Comparison of ENCODE assay signal across 32 cellular contexts in genomic region chr16:67878232-67878631, GRCh38. TPM values are rescaled to one million over a fixed set of nuclear protein-coding genes. Genes with fewer than 3 reads are reported as not detected.
"Had no signal": no experiment of that assay in that cellular context is flagged by ENCODE, and none has a peak within 500 bp of the region (broad histone marks: within the 10 kb centered on the region; RNA-seq: fewer than 3 reads in every experiment).

No MANE protein-coding gene starts in this region.

- FAIRE-seq: small intestine, urothelium cell line had no signal

- ATAC-seq: naive thymus-derived CD8-positive, alpha-beta T cell; natural killer cell treated with Interleukin-12 subunit alpha and Interleukin-12 subunit beta and Interleukin-15 and Interleukin-18, amount 100 ng/mL, for 72 hours; psoas muscle; right cardiac atrium; right lobe of liver; stimulated activated effector memory CD8-positive, alpha-beta T cell treated with anti-CD3 and anti-CD28 coated beads, Interleukin-12 subunit alpha, Interleukin-12 subunit beta, amount 100 ng/mL, for 72 hours; stimulated activated naive CD8-positive, alpha-beta T cell treated with anti-CD3 and anti-CD28 coated beads, Interleukin-15, Interleukin-2, amounts not matched to agents 100 U/mL and 50 U/mL, for 24 hours had no signal

- H3K36me3 ChIP-seq: ovary had no signal

- H3K4me3 Mint-ChIP-seq: natural killer cell treated with Interleukin-12 subunit alpha and Interleukin-12 subunit beta and Interleukin-15 and Interleukin-18, amount 100 ng/mL, for 72 hours; nephron progenitor cell; stimulated activated effector memory CD8-positive, alpha-beta T cell treated with anti-CD3 and anti-CD28 coated beads, Interleukin-12 subunit alpha, Interleukin-12 subunit beta, amount 100 ng/mL, for 72 hours had no signal

- H3K27ac Mint-ChIP-seq: natural killer cell treated with Interleukin-12 subunit alpha and Interleukin-12 subunit beta and Interleukin-15 and Interleukin-18, amount 100 ng/mL, for 72 hours; nephron progenitor cell; progenitor cell of endocrine pancreas; stimulated activated effector memory CD8-positive, alpha-beta T cell treated with anti-CD3 and anti-CD28 coated beads, Interleukin-12 subunit alpha, Interleukin-12 subunit beta, amount 100 ng/mL, for 72 hours had no signal

- H3K9me3 Mint-ChIP-seq: naive thymus-derived CD8-positive, alpha-beta T cell; natural killer cell treated with Interleukin-12 subunit alpha and Interleukin-12 subunit beta and Interleukin-15 and Interleukin-18, amount 100 ng/mL, for 72 hours; nephron progenitor cell; neural crest cell; stimulated activated effector memory CD8-positive, alpha-beta T cell treated with anti-CD3 and anti-CD28 coated beads, Interleukin-12 subunit alpha, Interleukin-12 subunit beta, amount 100 ng/mL, for 72 hours had no signal

- H3K27me3 ChIP-seq: neutrophil, ovary, right lobe of liver, sigmoid colon, stomach, thyroid gland, tibial nerve, upper lobe of left lung, vagina had no signal

- DNase-seq: naive thymus-derived CD8-positive, alpha-beta T cell; nephron progenitor cell; nucleus accumbens; ovary; psoas muscle; right lobe of liver; sigmoid colon; small intestine; stimulated activated CD4-positive, alpha-beta T cell treated with anti-CD3 and anti-CD28 coated beads, Interleukin-15, amount 100 ng/mL, for 24 hours; stimulated activated CD4-positive, alpha-beta T cell treated with anti-CD3 and anti-CD28 coated beads, Interleukin-2, amount 100 ng/mL, for 24 hours; stimulated activated CD4-positive, alpha-beta T cell treated with anti-CD3 and anti-CD28 coated beads, Interleukin-2, amount 100 ng/mL, for 48 hours; stimulated activated CD4-positive, alpha-beta T cell treated with anti-CD3 and anti-CD28 coated beads, Interleukin-4, amount 100 ng/mL, for 24 hours; stimulated activated naive CD4-positive, alpha-beta T cell; stimulated activated naive CD8-positive, alpha-beta T cell treated with anti-CD3 and anti-CD28 coated beads, Interleukin-15, Interleukin-2, amounts not matched to agents 100 U/mL and 50 U/mL, for 24 hours; stomach; thyroid gland; trophoblast cell; upper lobe of left lung had no signal

- H2AFZ ChIP-seq: parathyroid adenoma had no signal

- H3K27me3 Mint-ChIP-seq: naive thymus-derived CD8-positive, alpha-beta T cell; natural killer cell treated with Interleukin-12 subunit alpha and Interleukin-12 subunit beta and Interleukin-15 and Interleukin-18, amount 100 ng/mL, for 72 hours; progenitor cell of endocrine pancreas had no signal

- H3K27ac ChIP-seq: neutrophil, ovary, parathyroid adenoma, psoas muscle, right lobe of liver, sigmoid colon, stomach, thoracic aorta, thyroid gland, tibial nerve, upper lobe of left lung, vagina had no signal

- H3K9me3 ChIP-seq: neutrophil, ovary, psoas muscle, right lobe of liver, sigmoid colon, stomach, thoracic aorta, thyroid gland, tibial nerve, upper lobe of left lung, vagina had no signal

- H3K4me3 ChIP-seq: ovary, psoas muscle, right lobe of liver, sigmoid colon, stomach, thoracic aorta, thyroid gland, tibial nerve, upper lobe of left lung, vagina had no signal

RNA-seq across cellular contexts. Expression of gene NRN1L, which starts 6.5 kb away (rescaled TPM):
- total RNA-seq: neural crest cell, progenitor cell of endocrine pancreas, renal cortical epithelial cell, sigmoid colon, stomach, temporal lobe, thoracic aorta, ureter, vagina had no signal
